ENCODE assay signal across 28 cellular contexts in the genomic region with DNA sequence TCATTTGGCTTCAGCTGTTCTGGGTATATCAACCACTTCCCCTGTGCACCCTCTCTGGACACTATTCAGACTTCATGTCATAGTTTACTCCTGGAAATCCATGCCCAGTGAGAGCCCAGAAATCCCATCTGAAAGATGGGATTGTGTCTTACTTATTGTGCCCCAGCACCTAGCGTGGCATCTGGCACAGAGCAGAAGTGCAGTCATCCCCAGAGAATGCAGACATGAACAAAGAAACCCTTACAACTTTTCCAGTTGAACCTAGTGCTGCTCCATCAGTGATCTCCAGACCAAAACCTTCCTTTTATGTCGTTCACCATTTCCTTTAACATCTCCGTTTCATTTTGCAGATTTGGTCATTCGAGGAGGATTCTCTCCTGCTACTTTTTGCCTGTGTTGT.
DNase-seq lines count a peak whose midpoint lies in the region; ATAC-seq and TF ChIP-seq lines count a peak whose summit lies in the region.
"Had no signal": no experiment of that assay in that cellular context is flagged by ENCODE, and none has a peak within 500 bp of the region (broad histone marks: within the 10 kb centered on the region; RNA-seq: fewer than 3 reads in every experiment).

No MANE protein-coding gene starts in this region.

- peaks cover 0 to 17% (median 10%) of the 10 kb centered on the region in 10 experiments; a peak in 12 of 20 replicates for H3K4me1 ChIP-seq in BLaER1 treated with 17β-estradiol and CSF1 and Interleukin-3, amounts not matched to agents 10 nM and 100 nM
- H3K4me1 ChIP-seq in IMR-90 (ENCODE audit: control insufficient read depth, insufficient read depth, low read length) (peaks cover 28% of the 10 kb centered on the region), breast epithelium (peaks cover 3 to 17% of the 10 kb centered on the region in 2 donors)

- H2BK120ac ChIP-seq in IMR-90 (ENCODE audit: low read depth, low read length), result peak overlapping the region; percentile 20; the same call in 1 of the 2 replicates

- ATAC-seq in IMR-90 (ENCODE audit: low read depth), result no peak
- ATAC-seq in HG03139 (IDR thresholded peaks at IDR 0.05; ENCODE audit: unreplicated experiment), result no peak
- ATAC-seq: activated CD8-positive, alpha-beta T cell treated with anti-CD3 and anti-CD28 coated beads for 36 hours; activated naive CD4-positive, alpha-beta T cell treated with anti-CD3 and anti-CD28 coated beads, Interleukin-2, amount 50 U/mL, for 72 hours; natural killer cell; stimulated activated naive CD8-positive, alpha-beta T cell treated with anti-CD3 and anti-CD28 coated beads, Interleukin-15, amount 100 ng/mL, for 72 hours; T-helper 17 cell had no signal

- peak overlapping the region; percentile 61; the same call in 1 of the 2 replicates for H2AK5ac ChIP-seq in IMR-90 (ENCODE audit: low read depth, low read length)

- H3K9ac ChIP-seq in BLaER1 treated with 17β-estradiol and CSF1 and Interleukin-3, amounts not matched to agents 10 nM and 100 nM, result no peak overlapping the region
- no peak overlapping the region for H3K9ac ChIP-seq in IMR-90 (ENCODE audit: low read depth, low read length)

- H3K79me1 ChIP-seq in IMR-90 (ENCODE audit: low read depth in 1 of 2, low read length in 2 of 2), result peaks cover 40 to 79% of the 10 kb centered on the region in 2 experiments

- no peak overlapping the region for H4K91ac ChIP-seq in IMR-90 (ENCODE audit: insufficient read depth, low read depth, low read length)

- dilution Hi-C loops in IMR-90 (cut with HindIII; ENCODE audit: low sequenced_read_pairs, unreplicated experiment), result no loop called here

- peaks cover 60% of the 10 kb centered on the region for H3K4me1 Mint-ChIP-seq in osteocyte (ENCODE audit: unreplicated experiment)

- no peak overlapping the region for H3K4me3 Mint-ChIP-seq in osteocyte (ENCODE audit: unreplicated experiment)
- H3K4me3 Mint-ChIP-seq: activated CD8-positive, alpha-beta T cell treated with anti-CD3 and anti-CD28 coated beads for 36 hours; B cell; dendritic cell treated with granulocyte-macrophage colony-stimulating factor and Interleukin-4, amounts not matched to agents 40 ng/mL and 50 ng/mL, for 4 days; natural killer cell; stimulated activated naive CD8-positive, alpha-beta T cell treated with anti-CD3 and anti-CD28 coated beads, Interleukin-15, amount 100 ng/mL, for 72 hours; T-helper 17 cell had no signal

- H3K9me3 ChIP-seq in BLaER1 treated with 17β-estradiol and CSF1 and Interleukin-3, amounts not matched to agents 10 nM and 100 nM (replicated peaks in 1 of 11), result no peaks in the 10 kb centered on the region
- no peaks in the 10 kb centered on the region for H3K9me3 ChIP-seq in IMR-90 (ENCODE audit: control insufficient read depth, insufficient read depth, low read length)
- H3K9me3 ChIP-seq in breast epithelium, result no peaks in the 10 kb centered on the region
- H3K9me3 ChIP-seq: SJSA1, tibial nerve had no signal

- intact Hi-C loops in IMR-90 (cut with micrococcal nuclease), result no loop called here
- intact Hi-C loops in breast epithelium (cut with DNase I; ENCODE audit: low total_unique reads), result no loop called here

- peak overlapping the region; percentile 23 for H2AK9ac ChIP-seq in IMR-90 (replicated peaks; ENCODE audit: low read depth, low read length, poor library complexity)

- peak overlapping the region; percentile 17 for H3K14ac ChIP-seq in IMR-90 (replicated peaks; ENCODE audit: low read depth, low read length)

- H3K4me2 ChIP-seq in BLaER1 treated with 17β-estradiol and CSF1 and Interleukin-3, amounts not matched to agents 10 nM and 100 nM, result peak overlapping the region in 6 of 11 experiments; percentile 1 to 36 (median 7); a peak in 3 of 22 replicates
- H3K4me2 ChIP-seq in IMR-90 (ENCODE audit: low read depth, low read length), result no peak overlapping the region

- H3K18ac ChIP-seq in IMR-90 (ENCODE audit: low read depth, low read length), result no peak overlapping the region

- peaks cover 0 to 97% (median 7%) of the 10 kb centered on the region in 11 experiments; a peak in 12 of 22 replicates for H4K20me1 ChIP-seq in BLaER1 treated with 17β-estradiol and CSF1 and Interleukin-3, amounts not matched to agents 10 nM and 100 nM
- H4K20me1 ChIP-seq in IMR-90 (ENCODE audit: insufficient read depth, low read length), result peaks cover 65% of the 10 kb centered on the region

- peaks cover 41% of the 10 kb centered on the region for H3K9me1 ChIP-seq in IMR-90 (ENCODE audit: insufficient read depth, low read length)

- no peak overlapping the region for H2BK15ac ChIP-seq in IMR-90 (ENCODE audit: low read depth, low read length)

- POLR2A ChIA-PET in IMR-90 (lab: Charles Lee; ENCODE audit: unreplicated experiment), result no interaction called here

- 0 out of 2 replicates have a peak overlapping the region, but pooled peaks have one; percentile 24 for H2BK20ac ChIP-seq in IMR-90 (ENCODE audit: low read depth, low read length)

- 86% methylated on average over 4 of the region's 4 CpGs; no CpG with 5 or more reads in 1 of the 2 experiments for WGBS in IMR-90 (ENCODE audit: extremely low coverage in 2 of 2, insufficient read length in 1 of 2), 2 experiments

- peaks cover 0 to 21% (median 4%) of the 10 kb centered on the region in 11 experiments; a peak in 11 of 22 replicates for H3K36me3 ChIP-seq in BLaER1 treated with 17β-estradiol and CSF1 and Interleukin-3, amounts not matched to agents 10 nM and 100 nM
- H3K36me3 ChIP-seq in IMR-90 (ENCODE audit: control insufficient read depth, insufficient read depth, low read length), result peaks cover 7% of the 10 kb centered on the region; the same call in 1 of the 2 replicates
- H3K36me3 ChIP-seq in breast epithelium, result no peaks in the 10 kb centered on the region
- H3K36me3 ChIP-seq: tibial nerve had no signal

- no peaks in the 10 kb centered on the region for H3K27me3 Mint-ChIP-seq in osteocyte (ENCODE audit: unreplicated experiment)
- H3K27me3 Mint-ChIP-seq: activated CD8-positive, alpha-beta T cell treated with anti-CD3 and anti-CD28 coated beads for 36 hours; B cell; dendritic cell treated with granulocyte-macrophage colony-stimulating factor and Interleukin-4, amounts not matched to agents 40 ng/mL and 50 ng/mL, for 4 days; stimulated activated naive CD8-positive, alpha-beta T cell treated with anti-CD3 and anti-CD28 coated beads, Interleukin-15, amount 100 ng/mL, for 72 hours; T-helper 17 cell had no signal

- 0 out of 2 replicates have a peak overlapping the region, but pooled peaks have one; percentile 8 for H3K23ac ChIP-seq in IMR-90 (ENCODE audit: low read depth, low read length)

- TF ChIP-seq CTCF in IMR-90 (conservative IDR thresholded peaks at IDR 0.05; ENCODE audit: low read depth, low read length) (no peak), breast epithelium (IDR thresholded peaks at IDR 0.05) (no peak), osteocyte (IDR thresholded peaks at IDR 0.05) (no peak)

- no peak overlapping the region for H3K4me3 ChIP-seq in BLaER1 treated with 17β-estradiol and CSF1 and Interleukin-3, amounts not matched to agents 10 nM and 100 nM
- H3K4me3 ChIP-seq in IMR-90 (ENCODE audit: insufficient read depth, low read depth, low read length) (no peak overlapping the region), breast epithelium (no peak overlapping the region)
- H3K4me3 ChIP-seq: SJSA1, tibial nerve had no signal

- H3K9me3 Mint-ChIP-seq in osteocyte (ENCODE audit: unreplicated experiment), result no peaks in the 10 kb centered on the region
- H3K9me3 Mint-ChIP-seq: activated CD8-positive, alpha-beta T cell treated with anti-CD3 and anti-CD28 coated beads for 36 hours; dendritic cell treated with granulocyte-macrophage colony-stimulating factor and Interleukin-4, amounts not matched to agents 40 ng/mL and 50 ng/mL, for 4 days; natural killer cell; stimulated activated naive CD8-positive, alpha-beta T cell treated with anti-CD3 and anti-CD28 coated beads, Interleukin-15, amount 100 ng/mL, for 72 hours had no signal

- in situ Hi-C loops in IMR-90 (cut with MboI; ENCODE audit: low sequenced_read_pairs), result no loop called here

- H3K27ac ChIP-seq in BLaER1 treated with 17β-estradiol and CSF1 and Interleukin-3, amounts not matched to agents 10 nM and 100 nM, result no peak overlapping the region
- H3K27ac ChIP-seq in IMR-90 (ENCODE audit: insufficient read depth, low read length), result no peak overlapping the region
- H3K27ac ChIP-seq in breast epithelium, result peak overlapping the region; percentile 50 to 80
- H3K27ac ChIP-seq: SJSA1 had no signal

- H4K5ac ChIP-seq in IMR-90 (ENCODE audit: low read depth, low read length), result no peak overlapping the region

- no peak overlapping the region for H3K56ac ChIP-seq in IMR-90 (ENCODE audit: extremely low read depth, insufficient read depth, low read length)

- DNase-seq in IMR-90 (no peak), breast epithelium (ENCODE audit: low spot score in 2 of 2) (no peak), osteocyte (ENCODE audit: extremely low spot score, unreplicated experiment) (no peak), hypothalamus (lab: John Stamatoyannopoulos, UW) (no peak), DMS53 (lab: John Stamatoyannopoulos, UW) (no peak), NCI-H2227 (lab: John Stamatoyannopoulos, UW; ENCODE audit: unreplicated experiment) (no peak)
- DNase-seq: activated CD8-positive, alpha-beta T cell treated with anti-CD3 and anti-CD28 coated beads for 36 hours; aorta; caudate nucleus; COR-L47; left ventricle myocardium superior; midbrain; natural killer cell; NCI-H1048; NCI-H1694 treated with DMSO at 0.1 percent for 48 hours; NCI-H226; RPMI8226; small intestine; stimulated activated CD8-positive, alpha-beta memory T cell treated with anti-CD3 and anti-CD28 coated beads, Interleukin-4, amount 100 ng/mL, for 48 hours; stimulated activated naive CD8-positive, alpha-beta T cell treated with anti-CD3 and anti-CD28 coated beads, Interleukin-15, amount 100 ng/mL, for 72 hours; T-helper 17 cell had no signal

- peak overlapping the region; percentile 48 for H3K27ac Mint-ChIP-seq in osteocyte (ENCODE audit: unreplicated experiment)
- H3K27ac Mint-ChIP-seq: activated CD8-positive, alpha-beta T cell treated with anti-CD3 and anti-CD28 coated beads for 36 hours; activated naive CD4-positive, alpha-beta T cell treated with anti-CD3 and anti-CD28 coated beads, Interleukin-2, amount 50 U/mL, for 72 hours; B cell; natural killer cell; stimulated activated naive CD8-positive, alpha-beta T cell treated with anti-CD3 and anti-CD28 coated beads, Interleukin-15, amount 100 ng/mL, for 72 hours had no signal

- no peaks in the 10 kb centered on the region for H3K27me3 ChIP-seq in BLaER1 treated with 17β-estradiol and CSF1 and Interleukin-3, amounts not matched to agents 10 nM and 100 nM
- no peaks in the 10 kb centered on the region for H3K27me3 ChIP-seq in IMR-90 (ENCODE audit: control insufficient read depth, insufficient read depth, low read length)
- no peaks in the 10 kb centered on the region for H3K27me3 ChIP-seq in breast epithelium
- H3K27me3 ChIP-seq: SJSA1, tibial nerve had no signal

- no peak for TF ChIP-seq RAD21 in IMR-90 (IDR thresholded peaks at IDR 0.05; ENCODE audit: low read length)

- TF ChIP-seq POLR2A in IMR-90 (IDR thresholded peaks at IDR 0.05; ENCODE audit: low read depth, low read length) (no peak), breast epithelium (IDR thresholded peaks at IDR 0.05) (no peak)

- peaks cover 18% of the 10 kb centered on the region for H3K36me3 Mint-ChIP-seq in osteocyte (ENCODE audit: unreplicated experiment)
- H3K36me3 Mint-ChIP-seq: natural killer cell had no signal

- BruUV-seq in IMR-90 (replicated peaks; lab: Mats Ljungman, UMichigan), result no TSS peak

- H3K4ac ChIP-seq in IMR-90 (ENCODE audit: low read depth, low read length), result peak overlapping the region; percentile 40; the same call in 1 of the 2 replicates

- H4K8ac ChIP-seq in IMR-90 (ENCODE audit: low read depth in 2 of 2, low read length in 2 of 2), result peak overlapping the region in 1 of 2 experiments; percentile 20; a peak in 1 of 4 replicates

- H2AFZ ChIP-seq in IMR-90 (replicated peaks; ENCODE audit: low read length, poor library complexity), result no peak overlapping the region

- H2BK5ac ChIP-seq in IMR-90 (ENCODE audit: low read depth, low read length, poor library complexity, severe bottlenecking), result no peak overlapping the region

- CTCF ChIA-PET in IMR-90 (lab: Yijun Ruan, JAX), result no interaction called here

Comparison
In these comparisons a context has a peak if more than half of its experiments do, and no peak if none do; other contexts are left out.
1. H3K27ac ChIP-seq: peak in breast epithelium (2 of 2); none in BLaER1 treated with 17β-estradiol and CSF1 and Interleukin-3, amounts not matched to agents 10 nM and 100 nM (0 of 11) and IMR-90 (single experiment).